1 cellular context compared by ENCODE assay signal in the genomic region with DNA sequence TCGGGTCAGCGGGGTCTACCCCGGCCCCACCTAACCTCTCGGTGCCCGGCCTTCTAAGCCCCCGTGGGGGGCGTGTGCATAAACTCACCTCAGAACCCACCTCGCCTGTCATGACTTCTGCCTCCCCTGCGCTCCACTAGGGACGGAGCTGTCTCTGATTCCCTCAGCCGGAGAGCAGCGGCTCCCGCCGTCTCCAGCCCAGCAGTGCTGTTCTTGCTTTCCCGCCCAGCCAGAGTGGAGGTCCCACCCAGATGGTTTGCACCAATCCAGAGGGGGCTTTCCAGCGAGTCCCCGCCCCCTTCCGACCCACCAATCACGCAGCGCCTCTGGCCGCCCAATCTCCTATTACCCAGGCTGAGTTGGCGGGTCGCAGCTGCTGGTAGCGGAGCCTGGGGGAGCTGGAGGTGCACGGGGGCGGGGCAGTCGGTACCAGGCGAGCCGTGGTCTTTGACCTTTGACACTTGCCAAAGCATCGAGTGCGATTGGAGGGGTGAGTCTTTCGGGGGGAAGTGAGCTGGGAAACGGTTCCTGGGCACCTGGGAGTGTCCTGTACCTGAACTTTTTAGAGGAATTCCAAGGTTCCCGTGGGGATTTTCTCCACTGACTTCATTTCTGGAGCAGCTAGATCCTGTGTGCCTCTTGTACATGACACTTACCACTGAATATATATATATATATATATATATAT.
TF ChIP-seq lines count a peak whose summit lies in the region.

A gene (minus strand): TSS at position 220 of the 688 bp plus-strand sequence. CDS start 108 bp downstream, at position 112.

TF ChIP-seq in HepG2, 621 proteins besides CTCF, POLR2A, EP300 and RAD21 (continued from another document and continues in another):
- TF ChIP-seq, protein P1, sequence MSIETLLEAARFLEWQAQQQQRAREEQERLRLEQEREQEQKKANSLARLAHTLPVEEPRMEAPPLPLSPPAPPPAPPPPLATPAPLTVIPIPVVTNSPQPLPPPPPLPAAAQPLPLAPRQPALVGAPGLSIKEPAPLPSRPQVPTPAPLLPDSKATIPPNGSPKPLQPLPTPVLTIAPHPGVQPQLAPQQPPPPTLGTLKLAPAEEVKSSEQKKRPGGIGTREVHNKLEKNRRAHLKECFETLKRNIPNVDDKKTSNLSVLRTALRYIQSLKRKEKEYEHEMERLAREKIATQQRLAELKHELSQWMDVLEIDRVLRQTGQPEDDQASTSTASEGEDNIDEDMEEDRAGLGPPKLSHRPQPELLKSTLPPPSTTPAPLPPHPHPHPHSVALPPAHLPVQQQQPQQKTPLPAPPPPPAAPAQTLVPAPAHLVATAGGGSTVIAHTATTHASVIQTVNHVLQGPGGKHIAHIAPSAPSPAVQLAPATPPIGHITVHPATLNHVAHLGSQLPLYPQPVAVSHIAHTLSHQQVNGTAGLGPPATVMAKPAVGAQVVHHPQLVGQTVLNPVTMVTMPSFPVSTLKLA (IDR thresholded peaks at IDR 0.05), result no peak
- TF ChIP-seq ZSCAN30 (CRISPR knock-in tag; IDR thresholded peaks at IDR 0.05) (no peak), RFX3 (CRISPR knock-in tag; IDR thresholded peaks at IDR 0.05) (no peak), ZNF17 (CRISPR knock-in tag; IDR thresholded peaks at IDR 0.05) (no peak), DMAP1 (CRISPR knock-in tag; IDR thresholded peaks at IDR 0.05) (no peak), ETV5 (CRISPR knock-in tag; IDR thresholded peaks at IDR 0.05; ENCODE audit: borderline replicate concordance) (no peak; the same call in 1 of the 2 replicates), CEBPG (CRISPR knock-in tag; IDR thresholded peaks at IDR 0.05) (no peak), FOXJ3 (CRISPR knock-in tag; IDR thresholded peaks at IDR 0.05; ENCODE audit: borderline replicate concordance) (no peak), ZNF773 (CRISPR knock-in tag; IDR thresholded peaks at IDR 0.05; ENCODE audit: borderline replicate concordance) (no peak), MAFK (conservative IDR thresholded peaks at IDR 0.05 in 1 of 2, IDR thresholded peaks at IDR 0.05 in 1 of 2; ENCODE audit: low read length in 2 of 2) (no peak), IKZF4 (CRISPR knock-in tag; IDR thresholded peaks at IDR 0.05; ENCODE audit: borderline replicate concordance, low read depth, not compliant biosample characterization) (no peak), NR2F2 (IDR thresholded peaks at IDR 0.05; ENCODE audit: borderline replicate concordance, low read depth) (no peak), DPF2 (CRISPR knock-in tag; IDR thresholded peaks at IDR 0.05; ENCODE audit: borderline replicate concordance, low read depth) (no peak), CBFB (CRISPR knock-in tag; IDR thresholded peaks at IDR 0.05) (no peak), TBP (CRISPR knock-in tag; IDR thresholded peaks at IDR 0.05) (no peak), ZNF672 (CRISPR knock-in tag; IDR thresholded peaks at IDR 0.05) (no peak), ZFP36L2 (CRISPR knock-in tag; IDR thresholded peaks at IDR 0.05) (no peak), BCL6 (CRISPR knock-in tag; IDR thresholded peaks at IDR 0.05) (no peak), SMAD1 (CRISPR knock-in tag; IDR thresholded peaks at IDR 0.05; ENCODE audit: borderline replicate concordance, low read depth) (no peak), SRY (CRISPR knock-in tag; IDR thresholded peaks at IDR 0.05) (no peak; the same call in 1 of the 2 replicates), TBL1XR1 (IDR thresholded peaks at IDR 0.05; ENCODE audit: borderline replicate concordance, low read length, partially characterized antibody) (no peak), SNAPC2 (CRISPR knock-in tag; IDR thresholded peaks at IDR 0.05) (0 out of 2 replicates have a peak, but pooled peaks have one; percentile 22), TBX3 (IDR thresholded peaks at IDR 0.05; ENCODE audit: borderline replicate concordance) (no peak), ZNF337 (CRISPR knock-in tag; IDR thresholded peaks at IDR 0.05; ENCODE audit: borderline replicate concordance, low read depth) (no peak), ZNF841 (CRISPR knock-in tag; IDR thresholded peaks at IDR 0.05; ENCODE audit: borderline replicate concordance) (no peak), DNMT1 (CRISPR knock-in tag; IDR thresholded peaks at IDR 0.05) (no peak), KDM1A (CRISPR knock-in tag; IDR thresholded peaks at IDR 0.05) (no peak), ZNF83 (CRISPR knock-in tag; IDR thresholded peaks at IDR 0.05; ENCODE audit: borderline replicate concordance) (no peak), SAP130 (CRISPR knock-in tag; IDR thresholded peaks at IDR 0.05; ENCODE audit: low read depth) (peak; percentile 98), MIER2 (CRISPR knock-in tag; IDR thresholded peaks at IDR 0.05) (no peak), SP2 (CRISPR knock-in tag; IDR thresholded peaks at IDR 0.05) (peak; percentile 85)
- TF ChIP-seq, protein P2, sequence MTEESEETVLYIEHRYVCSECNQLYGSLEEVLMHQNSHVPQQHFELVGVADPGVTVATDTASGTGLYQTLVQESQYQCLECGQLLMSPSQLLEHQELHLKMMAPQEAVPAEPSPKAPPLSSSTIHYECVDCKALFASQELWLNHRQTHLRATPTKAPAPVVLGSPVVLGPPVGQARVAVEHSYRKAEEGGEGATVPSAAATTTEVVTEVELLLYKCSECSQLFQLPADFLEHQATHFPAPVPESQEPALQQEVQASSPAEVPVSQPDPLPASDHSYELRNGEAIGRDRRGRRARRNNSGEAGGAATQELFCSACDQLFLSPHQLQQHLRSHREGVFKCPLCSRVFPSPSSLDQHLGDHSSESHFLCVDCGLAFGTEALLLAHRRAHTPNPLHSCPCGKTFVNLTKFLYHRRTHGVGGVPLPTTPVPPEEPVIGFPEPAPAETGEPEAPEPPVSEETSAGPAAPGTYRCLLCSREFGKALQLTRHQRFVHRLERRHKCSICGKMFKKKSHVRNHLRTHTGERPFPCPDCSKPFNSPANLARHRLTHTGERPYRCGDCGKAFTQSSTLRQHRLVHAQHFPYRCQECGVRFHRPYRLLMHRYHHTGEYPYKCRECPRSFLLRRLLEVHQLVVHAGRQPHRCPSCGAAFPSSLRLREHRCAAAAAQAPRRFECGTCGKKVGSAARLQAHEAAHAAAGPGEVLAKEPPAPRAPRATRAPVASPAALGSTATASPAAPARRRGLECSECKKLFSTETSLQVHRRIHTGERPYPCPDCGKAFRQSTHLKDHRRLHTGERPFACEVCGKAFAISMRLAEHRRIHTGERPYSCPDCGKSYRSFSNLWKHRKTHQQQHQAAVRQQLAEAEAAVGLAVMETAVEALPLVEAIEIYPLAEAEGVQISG (CRISPR knock-in tag; IDR thresholded peaks at IDR 0.05), result peak; percentile 3; the same call in 1 of the 2 replicates
- TF ChIP-seq, protein P3, sequence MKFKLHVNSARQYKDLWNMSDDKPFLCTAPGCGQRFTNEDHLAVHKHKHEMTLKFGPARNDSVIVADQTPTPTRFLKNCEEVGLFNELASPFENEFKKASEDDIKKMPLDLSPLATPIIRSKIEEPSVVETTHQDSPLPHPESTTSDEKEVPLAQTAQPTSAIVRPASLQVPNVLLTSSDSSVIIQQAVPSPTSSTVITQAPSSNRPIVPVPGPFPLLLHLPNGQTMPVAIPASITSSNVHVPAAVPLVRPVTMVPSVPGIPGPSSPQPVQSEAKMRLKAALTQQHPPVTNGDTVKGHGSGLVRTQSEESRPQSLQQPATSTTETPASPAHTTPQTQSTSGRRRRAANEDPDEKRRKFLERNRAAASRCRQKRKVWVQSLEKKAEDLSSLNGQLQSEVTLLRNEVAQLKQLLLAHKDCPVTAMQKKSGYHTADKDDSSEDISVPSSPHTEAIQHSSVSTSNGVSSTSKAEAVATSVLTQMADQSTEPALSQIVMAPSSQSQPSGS (CRISPR knock-in tag; IDR thresholded peaks at IDR 0.05), result no peak
- TF ChIP-seq, protein P4, sequence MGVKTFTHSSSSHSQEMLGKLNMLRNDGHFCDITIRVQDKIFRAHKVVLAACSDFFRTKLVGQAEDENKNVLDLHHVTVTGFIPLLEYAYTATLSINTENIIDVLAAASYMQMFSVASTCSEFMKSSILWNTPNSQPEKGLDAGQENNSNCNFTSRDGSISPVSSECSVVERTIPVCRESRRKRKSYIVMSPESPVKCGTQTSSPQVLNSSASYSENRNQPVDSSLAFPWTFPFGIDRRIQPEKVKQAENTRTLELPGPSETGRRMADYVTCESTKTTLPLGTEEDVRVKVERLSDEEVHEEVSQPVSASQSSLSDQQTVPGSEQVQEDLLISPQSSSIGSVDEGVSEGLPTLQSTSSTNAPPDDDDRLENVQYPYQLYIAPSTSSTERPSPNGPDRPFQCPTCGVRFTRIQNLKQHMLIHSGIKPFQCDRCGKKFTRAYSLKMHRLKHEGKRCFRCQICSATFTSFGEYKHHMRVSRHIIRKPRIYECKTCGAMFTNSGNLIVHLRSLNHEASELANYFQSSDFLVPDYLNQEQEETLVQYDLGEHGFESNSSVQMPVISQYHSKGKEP (CRISPR knock-in tag; IDR thresholded peaks at IDR 0.05), result no peak
- TF ChIP-seq, protein P5, sequence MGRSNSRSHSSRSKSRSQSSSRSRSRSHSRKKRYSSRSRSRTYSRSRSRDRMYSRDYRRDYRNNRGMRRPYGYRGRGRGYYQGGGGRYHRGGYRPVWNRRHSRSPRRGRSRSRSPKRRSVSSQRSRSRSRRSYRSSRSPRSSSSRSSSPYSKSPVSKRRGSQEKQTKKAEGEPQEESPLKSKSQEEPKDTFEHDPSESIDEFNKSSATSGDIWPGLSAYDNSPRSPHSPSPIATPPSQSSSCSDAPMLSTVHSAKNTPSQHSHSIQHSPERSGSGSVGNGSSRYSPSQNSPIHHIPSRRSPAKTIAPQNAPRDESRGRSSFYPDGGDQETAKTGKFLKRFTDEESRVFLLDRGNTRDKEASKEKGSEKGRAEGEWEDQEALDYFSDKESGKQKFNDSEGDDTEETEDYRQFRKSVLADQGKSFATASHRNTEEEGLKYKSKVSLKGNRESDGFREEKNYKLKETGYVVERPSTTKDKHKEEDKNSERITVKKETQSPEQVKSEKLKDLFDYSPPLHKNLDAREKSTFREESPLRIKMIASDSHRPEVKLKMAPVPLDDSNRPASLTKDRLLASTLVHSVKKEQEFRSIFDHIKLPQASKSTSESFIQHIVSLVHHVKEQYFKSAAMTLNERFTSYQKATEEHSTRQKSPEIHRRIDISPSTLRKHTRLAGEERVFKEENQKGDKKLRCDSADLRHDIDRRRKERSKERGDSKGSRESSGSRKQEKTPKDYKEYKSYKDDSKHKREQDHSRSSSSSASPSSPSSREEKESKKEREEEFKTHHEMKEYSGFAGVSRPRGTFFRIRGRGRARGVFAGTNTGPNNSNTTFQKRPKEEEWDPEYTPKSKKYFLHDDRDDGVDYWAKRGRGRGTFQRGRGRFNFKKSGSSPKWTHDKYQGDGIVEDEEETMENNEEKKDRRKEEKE (IDR thresholded peaks at IDR 0.05), result no peak
- TF ChIP-seq, protein P6, sequence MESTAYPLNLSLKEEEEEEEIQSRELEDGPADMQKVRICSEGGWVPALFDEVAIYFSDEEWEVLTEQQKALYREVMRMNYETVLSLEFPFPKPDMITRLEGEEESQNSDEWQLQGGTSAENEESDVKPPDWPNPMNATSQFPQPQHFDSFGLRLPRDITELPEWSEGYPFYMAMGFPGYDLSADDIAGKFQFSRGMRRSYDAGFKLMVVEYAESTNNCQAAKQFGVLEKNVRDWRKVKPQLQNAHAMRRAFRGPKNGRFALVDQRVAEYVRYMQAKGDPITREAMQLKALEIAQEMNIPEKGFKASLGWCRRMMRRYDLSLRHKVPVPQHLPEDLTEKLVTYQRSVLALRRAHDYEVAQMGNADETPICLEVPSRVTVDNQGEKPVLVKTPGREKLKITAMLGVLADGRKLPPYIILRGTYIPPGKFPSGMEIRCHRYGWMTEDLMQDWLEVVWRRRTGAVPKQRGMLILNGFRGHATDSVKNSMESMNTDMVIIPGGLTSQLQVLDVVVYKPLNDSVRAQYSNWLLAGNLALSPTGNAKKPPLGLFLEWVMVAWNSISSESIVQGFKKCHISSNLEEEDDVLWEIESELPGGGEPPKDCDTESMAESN (CRISPR knock-in tag; conservative IDR thresholded peaks at IDR 0.05), result peak; percentile 45
- TF ChIP-seq, protein P7, sequence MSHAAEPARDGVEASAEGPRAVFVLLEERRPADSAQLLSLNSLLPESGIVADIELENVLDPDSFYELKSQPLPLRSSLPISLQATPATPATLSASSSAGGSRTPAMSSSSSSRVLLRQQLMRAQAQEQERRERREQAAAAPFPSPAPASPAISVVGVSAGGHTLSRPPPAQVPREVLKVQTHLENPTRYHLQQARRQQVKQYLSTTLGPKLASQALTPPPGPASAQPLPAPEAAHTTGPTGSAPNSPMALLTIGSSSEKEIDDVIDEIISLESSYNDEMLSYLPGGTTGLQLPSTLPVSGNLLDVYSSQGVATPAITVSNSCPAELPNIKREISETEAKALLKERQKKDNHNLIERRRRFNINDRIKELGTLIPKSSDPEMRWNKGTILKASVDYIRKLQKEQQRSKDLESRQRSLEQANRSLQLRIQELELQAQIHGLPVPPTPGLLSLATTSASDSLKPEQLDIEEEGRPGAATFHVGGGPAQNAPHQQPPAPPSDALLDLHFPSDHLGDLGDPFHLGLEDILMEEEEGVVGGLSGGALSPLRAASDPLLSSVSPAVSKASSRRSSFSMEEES (CRISPR knock-in tag; IDR thresholded peaks at IDR 0.05), result no peak
- TF ChIP-seq, protein P8, sequence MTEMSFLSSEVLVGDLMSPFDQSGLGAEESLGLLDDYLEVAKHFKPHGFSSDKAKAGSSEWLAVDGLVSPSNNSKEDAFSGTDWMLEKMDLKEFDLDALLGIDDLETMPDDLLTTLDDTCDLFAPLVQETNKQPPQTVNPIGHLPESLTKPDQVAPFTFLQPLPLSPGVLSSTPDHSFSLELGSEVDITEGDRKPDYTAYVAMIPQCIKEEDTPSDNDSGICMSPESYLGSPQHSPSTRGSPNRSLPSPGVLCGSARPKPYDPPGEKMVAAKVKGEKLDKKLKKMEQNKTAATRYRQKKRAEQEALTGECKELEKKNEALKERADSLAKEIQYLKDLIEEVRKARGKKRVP (CRISPR knock-in tag; IDR thresholded peaks at IDR 0.05), result no peak
- TF ChIP-seq, protein P9, sequence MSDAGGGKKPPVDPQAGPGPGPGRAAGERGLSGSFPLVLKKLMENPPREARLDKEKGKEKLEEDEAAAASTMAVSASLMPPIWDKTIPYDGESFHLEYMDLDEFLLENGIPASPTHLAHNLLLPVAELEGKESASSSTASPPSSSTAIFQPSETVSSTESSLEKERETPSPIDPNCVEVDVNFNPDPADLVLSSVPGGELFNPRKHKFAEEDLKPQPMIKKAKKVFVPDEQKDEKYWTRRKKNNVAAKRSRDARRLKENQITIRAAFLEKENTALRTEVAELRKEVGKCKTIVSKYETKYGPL (CRISPR knock-in tag; IDR thresholded peaks at IDR 0.05), result no peak
- TF ChIP-seq, protein P10, sequence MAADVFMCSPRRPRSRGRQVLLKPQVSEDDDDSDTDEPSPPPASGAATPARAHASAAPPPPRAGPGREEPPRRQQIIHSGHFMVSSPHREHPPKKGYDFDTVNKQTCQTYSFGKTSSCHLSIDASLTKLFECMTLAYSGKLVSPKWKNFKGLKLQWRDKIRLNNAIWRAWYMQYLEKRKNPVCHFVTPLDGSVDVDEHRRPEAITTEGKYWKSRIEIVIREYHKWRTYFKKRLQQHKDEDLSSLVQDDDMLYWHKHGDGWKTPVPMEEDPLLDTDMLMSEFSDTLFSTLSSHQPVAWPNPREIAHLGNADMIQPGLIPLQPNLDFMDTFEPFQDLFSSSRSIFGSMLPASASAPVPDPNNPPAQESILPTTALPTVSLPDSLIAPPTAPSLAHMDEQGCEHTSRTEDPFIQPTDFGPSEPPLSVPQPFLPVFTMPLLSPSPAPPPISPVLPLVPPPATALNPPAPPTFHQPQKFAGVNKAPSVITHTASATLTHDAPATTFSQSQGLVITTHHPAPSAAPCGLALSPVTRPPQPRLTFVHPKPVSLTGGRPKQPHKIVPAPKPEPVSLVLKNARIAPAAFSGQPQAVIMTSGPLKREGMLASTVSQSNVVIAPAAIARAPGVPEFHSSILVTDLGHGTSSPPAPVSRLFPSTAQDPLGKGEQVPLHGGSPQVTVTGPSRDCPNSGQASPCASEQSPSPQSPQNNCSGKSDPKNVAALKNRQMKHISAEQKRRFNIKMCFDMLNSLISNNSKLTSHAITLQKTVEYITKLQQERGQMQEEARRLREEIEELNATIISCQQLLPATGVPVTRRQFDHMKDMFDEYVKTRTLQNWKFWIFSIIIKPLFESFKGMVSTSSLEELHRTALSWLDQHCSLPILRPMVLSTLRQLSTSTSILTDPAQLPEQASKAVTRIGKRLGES (CRISPR knock-in tag; IDR thresholded peaks at IDR 0.05; ENCODE audit: borderline replicate concordance), result no peak
